In the genomic region with DNA sequence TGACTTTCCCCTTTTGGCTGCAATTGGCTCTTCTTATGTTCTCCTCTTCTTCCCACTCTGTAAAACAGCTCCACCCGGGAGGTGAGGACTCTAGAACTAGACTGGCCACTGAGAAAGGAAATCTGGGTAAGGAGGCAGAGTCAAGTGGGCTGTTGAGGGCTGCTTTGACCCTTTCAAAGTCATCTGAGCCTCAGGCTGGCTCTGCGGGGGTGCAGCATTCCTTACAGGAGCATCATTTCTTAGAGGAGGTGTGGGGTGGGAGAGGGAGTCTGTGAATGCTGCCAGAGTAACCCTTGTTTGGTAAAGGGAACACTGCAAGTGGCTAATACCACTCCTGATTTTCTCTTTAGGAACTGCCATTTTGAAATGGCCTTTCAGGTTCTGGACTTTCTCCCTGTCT, we compare ENCODE assay signal across 21 cellular contexts.
DNase-seq lines count a peak whose midpoint lies in the region; ATAC-seq and TF ChIP-seq lines count a peak whose summit lies in the region.
"Had no signal": no experiment of that assay in that cellular context is flagged by ENCODE, and none has a peak within 500 bp of the region (broad histone marks: within the 10 kb centered on the region; RNA-seq: fewer than 3 reads in every experiment).

No MANE protein-coding gene starts in this region.

- peak; percentile 68 for ATAC-seq in WTC11
- no peak for ATAC-seq in HG02885 (IDR thresholded peaks at IDR 0.05; ENCODE audit: poor library complexity, unreplicated experiment)
- ATAC-seq: A549 had no signal

- no peaks in the 10 kb centered on the region for H3K79me2 ChIP-seq in mesendoderm (ENCODE audit: control insufficient read depth, insufficient read depth, low read length)

- no peak overlapping the region for H2BK120ac ChIP-seq in mesendoderm (ENCODE audit: low read depth, low read length)

- H3K4me2 ChIP-seq in mesendoderm (ENCODE audit: low read length) = no peak overlapping the region
- H3K4me2 ChIP-seq: A549; BLaER1 treated with 17β-estradiol and CSF1 and Interleukin-3, amounts not matched to agents 10 nM and 100 nM had no signal

- no peak overlapping the region for H3K27ac Mint-ChIP-seq in WTC11
- H3K27ac Mint-ChIP-seq: CD14-positive monocyte; CD4-positive, alpha-beta T cell; CD8-positive, alpha-beta memory T cell had no signal

- POLR2A ChIA-PET in WTC11 (lab: Charles Lee) = no interaction called here

- CTCF ChIA-PET in WTC11 (lab: Charles Lee) = no interaction called here

- H3K4ac ChIP-seq in mesendoderm (ENCODE audit: low read depth, low read length) = no peak overlapping the region

- no peak overlapping the region for H3K9ac ChIP-seq in mesendoderm (ENCODE audit: low read length)
- H3K9ac ChIP-seq: BLaER1 treated with 17β-estradiol and CSF1 and Interleukin-3, amounts not matched to agents 10 nM and 100 nM had no signal

- H3K4me1 Mint-ChIP-seq in WTC11 = no peaks in the 10 kb centered on the region
- H3K4me1 Mint-ChIP-seq: CD14-positive monocyte; CD8-positive, alpha-beta memory T cell had no signal

- no peaks in the 10 kb centered on the region for H3K36me3 ChIP-seq in H7 (replicated peaks; ENCODE audit: control insufficient read depth, insufficient read depth, low read length)
- H3K36me3 ChIP-seq in mesendoderm (ENCODE audit: control insufficient read depth, insufficient read depth, low read length) = no peaks in the 10 kb centered on the region
- H3K36me3 ChIP-seq: BE2C; BLaER1 treated with 17β-estradiol and CSF1 and Interleukin-3, amounts not matched to agents 10 nM and 100 nM had no signal

- H4K8ac ChIP-seq in mesendoderm (ENCODE audit: low read depth, low read length) = no peak overlapping the region

- H3K27me3 ChIP-seq in H7 (ENCODE audit: control insufficient read depth, insufficient read depth, low read length) (no peaks in the 10 kb centered on the region), mesendoderm (ENCODE audit: insufficient read depth, low read length, poor library complexity) (no peaks in the 10 kb centered on the region)
- H3K27me3 ChIP-seq: BE2C; BLaER1 treated with 17β-estradiol and CSF1 and Interleukin-3, amounts not matched to agents 10 nM and 100 nM had no signal

- no peak overlapping the region for H2AK5ac ChIP-seq in mesendoderm (ENCODE audit: low read length)

- H3K9me3 Mint-ChIP-seq in WTC11 = peaks cover 8% of the 10 kb centered on the region

- H3K4me3 Mint-ChIP-seq in WTC11 = no peak overlapping the region
- H3K4me3 Mint-ChIP-seq: CD14-positive monocyte; CD4-positive, alpha-beta T cell; CD8-positive, alpha-beta memory T cell had no signal

- WGBS in mesendoderm (ENCODE audit: extremely low coverage, insufficient coverage, low lambda C conversion rate) = no CpG with 5 or more reads among the region's 2 CpGs

- DNase-seq in Daoy (ENCODE audit: low read depth) (peak; percentile 18), H7 (peak; percentile 18), WTC11 (ENCODE audit: low spot score) (peak; percentile 14), mesendoderm (peak; percentile 44), NCI-H187 treated with DMSO at 0.1 percent for 48 hours (lab: John Stamatoyannopoulos, UW) (no peak)
- no peak for DNase-seq in stimulated activated CD4-positive, alpha-beta T cell treated with anti-CD3 and anti-CD28 coated beads, Interleukin-4, amount 100 ng/mL, for 4 hours
- DNase-seq: 8988T; ACHN; AML-193; BE2C; CD4-positive, alpha-beta T cell; CD8-positive, alpha-beta memory T cell; DMS 273 treated with DMSO at 0.1 percent for 48 hours; DMS79; GF-D8; GOT3; HCEC 1CT had no signal

- H3K56ac ChIP-seq in mesendoderm (ENCODE audit: low read length) = no peak overlapping the region

- no peak overlapping the region for H2BK5ac ChIP-seq in mesendoderm (ENCODE audit: low read length)

- H3K4me1 ChIP-seq in mesendoderm (ENCODE audit: control insufficient read depth, low read depth, low read length) = no peaks in the 10 kb centered on the region
- H3K4me1 ChIP-seq: A549; BE2C; BLaER1 treated with 17β-estradiol and CSF1 and Interleukin-3, amounts not matched to agents 10 nM and 100 nM had no signal

- no peak overlapping the region for H3K23ac ChIP-seq in mesendoderm (ENCODE audit: low read length)

- no peak overlapping the region for H2BK15ac ChIP-seq in mesendoderm (replicated peaks; ENCODE audit: low read depth)

- H3K4me3 ChIP-seq in H7 (ENCODE audit: insufficient read depth, low read depth, low read length) = no peak overlapping the region
- H3K4me3 ChIP-seq in mesendoderm (ENCODE audit: low read length) = no peak overlapping the region
- H3K4me3 ChIP-seq: A549; BLaER1 treated with 17β-estradiol and CSF1 and Interleukin-3, amounts not matched to agents 10 nM and 100 nM had no signal

- H3K36me3 Mint-ChIP-seq in WTC11 = no peaks in the 10 kb centered on the region
- H3K36me3 Mint-ChIP-seq: CD14-positive monocyte; CD8-positive, alpha-beta memory T cell had no signal

- H4K5ac ChIP-seq in mesendoderm (ENCODE audit: low read length) = no peak overlapping the region

- no peak for TF ChIP-seq CTCF in WTC11 (IDR thresholded peaks at IDR 0.05)

- no peaks in the 10 kb centered on the region for H3K27me3 Mint-ChIP-seq in WTC11 (ENCODE audit: low read depth)
- H3K27me3 Mint-ChIP-seq: CD4-positive, alpha-beta T cell; CD8-positive, alpha-beta memory T cell had no signal

- no peak overlapping the region for H3K27ac ChIP-seq in mesendoderm (ENCODE audit: low read depth, low read length)
- H3K27ac ChIP-seq: A549; BLaER1 treated with 17β-estradiol and CSF1 and Interleukin-3, amounts not matched to agents 10 nM and 100 nM had no signal

- no peaks in the 10 kb centered on the region for H3K79me1 ChIP-seq in mesendoderm (ENCODE audit: low read length)

- H3K18ac ChIP-seq in mesendoderm (ENCODE audit: low read length) = no peak overlapping the region

TF ChIP-seq in WTC11, 78 proteins besides CTCF, POLR2A, EP300 and RAD21:
- TF ChIP-seq TEAD4 (CRISPR knock-in tag; IDR thresholded peaks at IDR 0.05) (no peak), GABPB1 (CRISPR knock-in tag; IDR thresholded peaks at IDR 0.05) (no peak), NR2C2 (CRISPR knock-in tag; IDR thresholded peaks at IDR 0.05) (no peak), ATF1 (CRISPR knock-in tag; IDR thresholded peaks at IDR 0.05) (no peak), ETV6 (CRISPR knock-in tag; IDR thresholded peaks at IDR 0.05) (no peak), ZNF671 (CRISPR knock-in tag; IDR thresholded peaks at IDR 0.05) (no peak), ZNF232 (CRISPR knock-in tag; IDR thresholded peaks at IDR 0.05) (no peak), EMX1 (CRISPR knock-in tag; IDR thresholded peaks at IDR 0.05) (no peak), ESRRA (CRISPR knock-in tag; IDR thresholded peaks at IDR 0.05; ENCODE audit: borderline replicate concordance) (no peak)
- TF ChIP-seq, protein P1, sequence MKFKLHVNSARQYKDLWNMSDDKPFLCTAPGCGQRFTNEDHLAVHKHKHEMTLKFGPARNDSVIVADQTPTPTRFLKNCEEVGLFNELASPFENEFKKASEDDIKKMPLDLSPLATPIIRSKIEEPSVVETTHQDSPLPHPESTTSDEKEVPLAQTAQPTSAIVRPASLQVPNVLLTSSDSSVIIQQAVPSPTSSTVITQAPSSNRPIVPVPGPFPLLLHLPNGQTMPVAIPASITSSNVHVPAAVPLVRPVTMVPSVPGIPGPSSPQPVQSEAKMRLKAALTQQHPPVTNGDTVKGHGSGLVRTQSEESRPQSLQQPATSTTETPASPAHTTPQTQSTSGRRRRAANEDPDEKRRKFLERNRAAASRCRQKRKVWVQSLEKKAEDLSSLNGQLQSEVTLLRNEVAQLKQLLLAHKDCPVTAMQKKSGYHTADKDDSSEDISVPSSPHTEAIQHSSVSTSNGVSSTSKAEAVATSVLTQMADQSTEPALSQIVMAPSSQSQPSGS (CRISPR knock-in tag; IDR thresholded peaks at IDR 0.05; ENCODE audit: borderline replicate concordance, low read depth) = no peak
- TF ChIP-seq, protein P2, sequence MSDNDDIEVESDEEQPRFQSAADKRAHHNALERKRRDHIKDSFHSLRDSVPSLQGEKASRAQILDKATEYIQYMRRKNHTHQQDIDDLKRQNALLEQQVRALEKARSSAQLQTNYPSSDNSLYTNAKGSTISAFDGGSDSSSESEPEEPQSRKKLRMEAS (CRISPR knock-in tag; IDR thresholded peaks at IDR 0.05) = no peak
- TF ChIP-seq, protein P3, sequence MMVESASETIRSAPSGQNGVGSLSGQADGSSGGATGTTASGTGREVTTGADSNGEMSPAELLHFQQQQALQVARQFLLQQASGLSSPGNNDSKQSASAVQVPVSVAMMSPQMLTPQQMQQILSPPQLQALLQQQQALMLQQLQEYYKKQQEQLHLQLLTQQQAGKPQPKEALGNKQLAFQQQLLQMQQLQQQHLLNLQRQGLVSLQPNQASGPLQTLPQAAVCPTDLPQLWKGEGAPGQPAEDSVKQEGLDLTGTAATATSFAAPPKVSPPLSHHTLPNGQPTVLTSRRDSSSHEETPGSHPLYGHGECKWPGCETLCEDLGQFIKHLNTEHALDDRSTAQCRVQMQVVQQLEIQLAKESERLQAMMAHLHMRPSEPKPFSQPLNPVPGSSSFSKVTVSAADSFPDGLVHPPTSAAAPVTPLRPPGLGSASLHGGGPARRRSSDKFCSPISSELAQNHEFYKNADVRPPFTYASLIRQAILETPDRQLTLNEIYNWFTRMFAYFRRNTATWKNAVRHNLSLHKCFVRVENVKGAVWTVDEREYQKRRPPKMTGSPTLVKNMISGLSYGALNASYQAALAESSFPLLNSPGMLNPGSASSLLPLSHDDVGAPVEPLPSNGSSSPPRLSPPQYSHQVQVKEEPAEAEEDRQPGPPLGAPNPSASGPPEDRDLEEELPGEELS (CRISPR knock-in tag; IDR thresholded peaks at IDR 0.05) = no peak

Comparison
In these comparisons a context has a peak if more than half of its experiments do, and no peak if none do; other contexts are left out.
1. DNase-seq: peak in Daoy (single experiment), H7 (single experiment), WTC11 (single experiment) and mesendoderm (single experiment); none in NCI-H187 treated with DMSO at 0.1 percent for 48 hours (single experiment) and stimulated activated CD4-positive, alpha-beta T cell treated with anti-CD3 and anti-CD28 coated beads, Interleukin-4, amount 100 ng/mL, for 4 hours (0 of 2).